In genomic region chr19:35116085-35116801, GRCh38 we compare ENCODE assay signal across 13 cellular contexts. TPM values are rescaled to one million over a fixed set of nuclear protein-coding genes. Genes with fewer than 3 reads are reported as not detected.
A peak's percentile ranks its signal among the peaks of the same experiment; 100 is the strongest.
DNase-seq lines count a peak whose midpoint lies in the region; ATAC-seq and TF ChIP-seq lines count a peak whose summit lies in the region.
"Had no signal": no experiment of that assay in that cellular context is flagged by ENCODE, and none has a peak within 500 bp of the region (broad histone marks: within the 10 kb centered on the region; RNA-seq: fewer than 3 reads in every experiment).

No MANE protein-coding gene starts in this region.

- CTCF ChIA-PET in HCT116 (lab: Charles Lee), result interaction anchor here (0.6 to 2.3 kb wide), 5 partner anchors 8 to 72 kb away, joined by 3 to 11 read pairs (median 7); partner anchors contain the start of gene LGI4
- CTCF ChIA-PET in activated CD8-positive, alpha-beta T cell treated with anti-CD3 and anti-CD28 coated beads, Interleukin-2, amount 10 ng/mL, durations not matched to agents 7 days and 5 days (lab: Charles Lee), result interaction anchor here (1.0 to 1.7 kb wide), 3 partner anchors 19 to 101 kb away, joined by 3 to 6 read pairs (median 4); no protein-coding TSS in a partner anchor

- H3K9me2 ChIP-seq in HCT116 (ENCODE audit: insufficient read depth) (no peaks in the 10 kb centered on the region), hepatocyte (replicated peaks; ENCODE audit: insufficient read depth) (no peaks in the 10 kb centered on the region)

- peak overlapping the region; percentile 38 to 54 for H3K4me3 ChIP-seq in HCT116 (replicated peaks in 1 of 2; ENCODE audit: low read depth in 1 of 2, low read length in 2 of 2)
- H3K4me3 ChIP-seq in WERI-Rb-1 (ENCODE audit: low read depth, low read length), result no peak overlapping the region
- H3K4me3 ChIP-seq in hepatocyte, result peak overlapping the region; percentile 62
- peak overlapping the region; percentile 42 to 59 (median 50) for H3K4me3 ChIP-seq in stomach

- TF ChIP-seq POLR2A in HCT116 (IDR thresholded peaks at IDR 0.05; ENCODE audit: borderline replicate concordance, extremely low read depth, insufficient read depth, insufficient read length) (no peak), stomach (IDR thresholded peaks at IDR 0.05) (peak in 1 of 4 donors; percentile 32)

- in situ Hi-C loops in ACHN (cut with HindIII; ENCODE audit: low pct_ligation_motif_present, low pct_unique_long_range_greater_than_20kb, low sequenced_read_pairs), result no loop called here

- intact Hi-C loops in HCT116 (cut with micrococcal nuclease), result no loop called here
- intact Hi-C loops in stomach (cut with DNase I; ENCODE audit: low total_unique reads), result no loop called here

- WGBS in hepatocyte (ENCODE audit: low lambda C conversion rate, missing lambda C conversion rate), result 56% methylated on average over 13 of the region's 13 CpGs
- 30 to 46% (median 37%) methylated on average over 13 of the region's 13 CpGs for WGBS in stomach, 5 donors

- TF ChIP-seq RAD21 in HCT116 (IDR thresholded peaks at IDR 0.05; ENCODE audit: low read depth), result no peak

- H4K20me1 ChIP-seq in HCT116 (ENCODE audit: insufficient read depth) (no peaks in the 10 kb centered on the region), hepatocyte (ENCODE audit: insufficient read depth, poor library complexity, severe bottlenecking) (no peaks in the 10 kb centered on the region)

- H3K27me3 ChIP-seq in HCT116 (ENCODE audit: insufficient read depth, low read length) (no peaks in the 10 kb centered on the region), WERI-Rb-1 (ENCODE audit: insufficient read depth, low read depth, severe bottlenecking) (no peaks in the 10 kb centered on the region), hepatocyte (no peaks in the 10 kb centered on the region), stomach (peaks cover 0 to 5% (median 0%) of the 10 kb centered on the region in 3 donors)

- peaks cover 6% of the 10 kb centered on the region for H3K4me1 Mint-ChIP-seq in activated CD8-positive, alpha-beta T cell treated with anti-CD3 and anti-CD28 coated beads, Interleukin-2, amount 10 ng/mL, durations not matched to agents 7 days and 5 days (ENCODE audit: low read depth)

- H3K4me1 ChIP-seq in HCT116 (ENCODE audit: control insufficient read depth in 1 of 2, insufficient read depth in 2 of 2, low read length in 2 of 2) (peaks cover 18 to 41% of the 10 kb centered on the region in 2 experiments), hepatocyte (ENCODE audit: insufficient read depth) (peaks cover 8% of the 10 kb centered on the region), stomach (peaks cover 16 to 54% (median 28%) of the 10 kb centered on the region in 4 donors)

- H3K36me3 Mint-ChIP-seq in activated CD8-positive, alpha-beta T cell treated with anti-CD3 and anti-CD28 coated beads, Interleukin-2, amount 10 ng/mL, durations not matched to agents 7 days and 5 days (ENCODE audit: low read depth), result no peaks in the 10 kb centered on the region
- H3K36me3 Mint-ChIP-seq: IgD-negative memory B cell had no signal

- peak overlapping the region; percentile 81 for H3K4me2 ChIP-seq in HCT116 (ENCODE audit: low read length)
- peak overlapping the region; percentile 75 for H3K4me2 ChIP-seq in hepatocyte

- BruUV-seq in HCT116 (replicated peaks; lab: Mats Ljungman, UMichigan), result TSS peak; percentile 71

- H3K9ac ChIP-seq in HCT116 (ENCODE audit: low read length), result peak overlapping the region; percentile 48

- H3K9me3 Mint-ChIP-seq in activated CD8-positive, alpha-beta T cell treated with anti-CD3 and anti-CD28 coated beads, Interleukin-2, amount 10 ng/mL, durations not matched to agents 7 days and 5 days (ENCODE audit: insufficient read depth), result no peaks in the 10 kb centered on the region
- H3K9me3 Mint-ChIP-seq: IgD-negative memory B cell had no signal

- H3K27me3 Mint-ChIP-seq in activated CD8-positive, alpha-beta T cell treated with anti-CD3 and anti-CD28 coated beads, Interleukin-2, amount 10 ng/mL, durations not matched to agents 7 days and 5 days (ENCODE audit: low read depth), result no peaks in the 10 kb centered on the region

- H3K27ac ChIP-seq in HCT116 (ENCODE audit: low read depth, low read length) (no peak overlapping the region; the same call in 1 of the 2 replicates), WERI-Rb-1 (peak overlapping the region; percentile 98), hepatocyte (peak overlapping the region; percentile 94), stomach (peak overlapping the region; percentile 87 to 95 (median 88))

- no peak for TF ChIP-seq EP300 in stomach (IDR thresholded peaks at IDR 0.05)

- H3K36me3 ChIP-seq in HCT116 (ENCODE audit: control insufficient read depth in 1 of 2, insufficient read depth in 2 of 2, low read length in 2 of 2), result no peaks in the 10 kb centered on the region
- H3K36me3 ChIP-seq in WERI-Rb-1, result no peaks in the 10 kb centered on the region
- no peaks in the 10 kb centered on the region for H3K36me3 ChIP-seq in hepatocyte (replicated peaks; ENCODE audit: insufficient read depth, low read depth)
- peaks cover 0 to 5% (median 0%) of the 10 kb centered on the region in 4 donors for H3K36me3 ChIP-seq in stomach

- H2AFZ ChIP-seq in HCT116 (ENCODE audit: low read depth, low read length, poor library complexity, severe bottlenecking) (peak overlapping the region; percentile 36), hepatocyte (no peak overlapping the region)

- ATAC-seq in HCT116, result peak; percentile 47
- ATAC-seq in activated CD8-positive, alpha-beta T cell treated with anti-CD3 and anti-CD28 coated beads, Interleukin-2, amount 10 ng/mL, durations not matched to agents 7 days and 5 days, result no peak

- H3K9me3 ChIP-seq in HCT116 (ENCODE audit: control insufficient read depth in 1 of 2, insufficient read depth in 1 of 2, low read depth in 1 of 2, low read length in 2 of 2) (no peaks in the 10 kb centered on the region), WERI-Rb-1 (ENCODE audit: severe bottlenecking) (no peaks in the 10 kb centered on the region), hepatocyte (ENCODE audit: low read depth) (no peaks in the 10 kb centered on the region), stomach (no peaks in the 10 kb centered on the region)

- POLR2A ChIA-PET in HCT116 (lab: Charles Lee), result interaction anchor here (0.7 kb wide), 2 partner anchors 8 to 25 kb away, joined by 3 read pairs; no protein-coding TSS in a partner anchor
- POLR2A ChIA-PET in activated CD8-positive, alpha-beta T cell treated with anti-CD3 and anti-CD28 coated beads, Interleukin-2, amount 10 ng/mL, durations not matched to agents 7 days and 5 days (lab: Charles Lee), result interaction anchor here (1.0 kb wide), 1 partner anchor 12 kb away, joined by 3 read pairs; no protein-coding TSS in a partner anchor

- no peak overlapping the region for H3K4me3 Mint-ChIP-seq in activated CD8-positive, alpha-beta T cell treated with anti-CD3 and anti-CD28 coated beads, Interleukin-2, amount 10 ng/mL, durations not matched to agents 7 days and 5 days
- H3K4me3 Mint-ChIP-seq: IgD-negative memory B cell had no signal

- H3K79me2 ChIP-seq in HCT116 (ENCODE audit: insufficient read depth, low read length) (no peaks in the 10 kb centered on the region), hepatocyte (peaks cover 17% of the 10 kb centered on the region)

- no peak for TF ChIP-seq CTCF in HCT116 (IDR thresholded peaks at IDR 0.05 in 2 of 3, conservative IDR thresholded peaks at IDR 0.05 in 1 of 3; ENCODE audit: borderline replicate concordance in 1 of 3, insufficient read depth in 1 of 3, low read depth in 2 of 3, low read length in 2 of 3)
- TF ChIP-seq CTCF in WERI-Rb-1 (IDR thresholded peaks at IDR 0.05; ENCODE audit: low read depth, low read length), result no peak
- TF ChIP-seq CTCF in hepatocyte (IDR thresholded peaks at IDR 0.05; ENCODE audit: poor library complexity), result no peak
- no peak for TF ChIP-seq CTCF in stomach (IDR thresholded peaks at IDR 0.05)

- DNase-seq in HCT116 (ENCODE audit: low read depth, low spot score) (no peak), WERI-Rb-1 (no peak), hepatocyte (ENCODE audit: low spot score) (peak; percentile 70), stomach (peak; percentile 85), ACHN (no peak), HuH-7.5 (ENCODE audit: low spot score) (no peak)
- DNase-seq in activated T-cell treated with anti-CD3 and anti-CD28 coated beads, Interleukin-2, amount 50 U/mL, for 48 hours, result no peak
- DNase-seq in activated CD8-positive, alpha-beta T cell treated with anti-CD3 and anti-CD28 coated beads, Interleukin-2, amount 10 ng/mL, durations not matched to agents 7 days and 5 days, result no peak
- DNase-seq: amniotic stem cell, GOT3, NCI-H2107 had no signal

- RAD21 ChIA-PET in HCT116 (lab: Charles Lee; ENCODE audit: low non-redundant PET in 1 of 2, low total read pairs in 2 of 2, uncharacterized antibody in 2 of 2, unreplicated experiment in 2 of 2), result no interaction called here

- no peak overlapping the region for H3K27ac Mint-ChIP-seq in activated CD8-positive, alpha-beta T cell treated with anti-CD3 and anti-CD28 coated beads, Interleukin-2, amount 10 ng/mL, durations not matched to agents 7 days and 5 days
- H3K27ac Mint-ChIP-seq: IgD-negative memory B cell had no signal

RNA-seq across cellular contexts. Expression of gene FXYD3, which starts 0.6 kb away (rescaled TPM):
- total RNA-seq in HCT116 (2021; ENCODE audit: unreplicated experiment), result 17.4 TPM
- 28.6 and 32.2 TPM in 2 replicates for polyA plus RNA-seq in HCT116 (2012)
- 225 and 235 TPM in 2 replicates for total RNA-seq in hepatocyte
- polyA plus RNA-seq in hepatocyte, result 491 and 542 TPM in 2 replicates
- 100 to 1,000 TPM in 4 of 5 donors, 10 to 100 TPM in 1; 84.8 to 704 (median 191) TPM for total RNA-seq in stomach
- 100 to 1,000 TPM; 442 to 800 (median 537) TPM for polyA plus RNA-seq in stomach
- total RNA-seq in activated CD8-positive, alpha-beta T cell treated with anti-CD3 and anti-CD28 coated beads, Interleukin-2, amount 10 ng/mL, durations not matched to agents 7 days and 5 days, result not detected
- total RNA-seq: skeletal muscle tissue had no signal
- polyA plus RNA-seq: IgD-negative memory B cell had no signal

RNA-seq across cellular contexts. Expression of gene LGI4, which starts 18.6 kb away (rescaled TPM):
- 0.32 TPM for total RNA-seq in HCT116 (2021; ENCODE audit: unreplicated experiment)
- polyA plus RNA-seq in HCT116 (2012), result 0.94 and 1.4 TPM in 2 replicates
- total RNA-seq in hepatocyte, result 2.4 and 6.3 TPM in 2 replicates
- 5.2 and 8.8 TPM in 2 replicates for polyA plus RNA-seq in hepatocyte
- total RNA-seq in stomach, result 10 to 100 TPM in 3 of 5 donors, 1 to 10 TPM in 2; 3.1 to 40.0 (median 16.3) TPM
- polyA plus RNA-seq in stomach, result 10 to 100 TPM in 2 of 3 donors, 1 to 10 TPM in 1; 4.4 to 18.6 (median 10.4) TPM
- total RNA-seq in activated CD8-positive, alpha-beta T cell treated with anti-CD3 and anti-CD28 coated beads, Interleukin-2, amount 10 ng/mL, durations not matched to agents 7 days and 5 days, result under 1 TPM; 0.13 TPM
- polyA plus RNA-seq: IgD-negative memory B cell had no signal

RNA-seq across cellular contexts. Expression of gene FXYD1, which starts 22.4 kb away (rescaled TPM):
- total RNA-seq in HCT116 (2021; ENCODE audit: unreplicated experiment), result 7.8 TPM
- polyA plus RNA-seq in HCT116 (2012), result 8.7 and 12.0 TPM in 2 replicates
- 2.9 and 7.5 TPM in 2 replicates for total RNA-seq in hepatocyte
- 18.5 and 22.0 TPM in 2 replicates for polyA plus RNA-seq in hepatocyte
- total RNA-seq in stomach, result 100 to 1,000 TPM in 1 of 5 donors, 10 to 100 TPM in 2, 1 to 10 TPM in 1, not detected in 1; 7.5 to 193 (median 14.8) TPM
- polyA plus RNA-seq in stomach, result 10 to 100 TPM; 24.0 to 67.4 (median 60.3) TPM
- total RNA-seq in activated CD8-positive, alpha-beta T cell treated with anti-CD3 and anti-CD28 coated beads, Interleukin-2, amount 10 ng/mL, durations not matched to agents 7 days and 5 days, result 1 to 10 TPM; 1.3 to 1.4 TPM

RNA-seq across cellular contexts. Expression of gene FXYD7, which starts 26.8 kb away (rescaled TPM):
- total RNA-seq in HCT116 (2021; ENCODE audit: unreplicated experiment) (0.71 TPM), hepatocyte (0.27 TPM in 1 of 2 replicates, not detected in the other), stomach (1 to 10 TPM in 1 of 5 donors, not detected in 4; 2.6 TPM)
- 0.46 and 0.52 TPM in 2 replicates for polyA plus RNA-seq in HCT116 (2012)
- polyA plus RNA-seq in hepatocyte (0.22 and 0.46 TPM in 2 replicates), stomach (under 1 TPM in 1 of 3 donors, not detected in 2; 0.55 TPM)
- 1 to 10 TPM; 4.1 to 5.2 TPM for total RNA-seq in activated CD8-positive, alpha-beta T cell treated with anti-CD3 and anti-CD28 coated beads, Interleukin-2, amount 10 ng/mL, durations not matched to agents 7 days and 5 days

RNA-seq across cellular contexts. Expression of gene FXYD5, which starts 38.3 kb away (rescaled TPM):
- total RNA-seq in HCT116 (2021; ENCODE audit: unreplicated experiment), result 123 TPM
- 416 TPM in 2 replicates for polyA plus RNA-seq in HCT116 (2012)
- total RNA-seq in hepatocyte, result 36.4 and 42.8 TPM in 2 replicates
- 81.1 and 90.2 TPM in 2 replicates for polyA plus RNA-seq in hepatocyte
- total RNA-seq in stomach, result 100 to 1,000 TPM in 1 of 5 donors, 10 to 100 TPM in 4; 10.3 to 118 (median 19.2) TPM
- polyA plus RNA-seq in stomach, result 10 to 100 TPM; 37.9 to 81.1 (median 55.0) TPM
- 100 to 1,000 TPM; 338 to 384 TPM for total RNA-seq in activated CD8-positive, alpha-beta T cell treated with anti-CD3 and anti-CD28 coated beads, Interleukin-2, amount 10 ng/mL, durations not matched to agents 7 days and 5 days

Comparison
In these comparisons a context has a peak if more than half of its experiments do, and no peak if none do; other contexts are left out.
1. DNase-seq: peak in hepatocyte (single experiment) and stomach (single experiment); none in HCT116 (single experiment), WERI-Rb-1 (single experiment), activated T-cell treated with anti-CD3 and anti-CD28 coated beads, Interleukin-2, amount 50 U/mL, for 48 hours (0 of 2), ACHN (single experiment), activated CD8-positive, alpha-beta T cell treated with anti-CD3 and anti-CD28 coated beads, Interleukin-2, amount 10 ng/mL, durations not matched to agents 7 days and 5 days (single experiment) and HuH-7.5 (single experiment).
2. RNA of gene FXYD3, which starts 0.6 kb away (total RNA-seq): 225 to 235 TPM in hepatocyte, 84.8 to 704 TPM in stomach and 17.4 TPM in HCT116 (single experiment); not detected in activated CD8-positive, alpha-beta T cell treated with anti-CD3 and anti-CD28 coated beads, Interleukin-2, amount 10 ng/mL, durations not matched to agents 7 days and 5 days; every median in the first group is over 10 times any median in the second.